ENCODE assay signal across 1 cellular context in the genomic region with DNA sequence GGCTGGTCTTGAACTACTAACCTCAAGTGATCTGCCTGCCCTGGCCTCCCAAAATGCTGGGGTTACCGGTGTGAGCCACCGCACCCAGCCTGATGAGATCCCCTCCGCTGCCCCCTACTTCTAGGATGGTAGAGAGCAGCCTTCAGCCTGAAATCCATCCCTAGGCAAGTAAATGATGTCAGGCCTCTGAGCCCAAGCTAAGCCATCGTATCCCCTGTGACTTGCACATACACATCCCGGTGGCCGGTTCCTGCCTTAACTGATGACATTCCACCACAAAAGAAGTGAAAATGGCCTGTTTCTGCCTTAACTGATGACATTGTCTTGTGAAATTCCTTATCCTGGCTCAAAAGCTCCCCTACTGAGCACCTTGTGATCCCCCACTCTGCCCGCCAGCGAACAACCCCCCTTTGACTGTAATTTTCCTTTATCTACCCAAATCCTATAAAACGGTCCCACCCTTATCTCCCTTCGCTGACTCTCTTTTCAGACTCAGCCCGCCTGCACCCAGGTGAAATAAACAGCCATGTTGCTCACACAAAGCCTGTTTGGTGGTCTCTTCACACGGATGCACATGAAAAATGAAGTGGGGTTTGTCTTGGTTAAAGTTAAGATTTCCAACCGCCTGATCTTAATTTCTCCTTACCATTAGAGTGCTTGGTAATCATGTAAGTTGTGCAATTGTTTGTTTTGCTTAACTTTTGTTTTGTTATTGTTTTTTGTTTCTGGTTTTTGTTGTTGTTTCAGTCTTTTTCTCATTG.
A peak's percentile ranks its signal among the peaks of the same experiment; 100 is the strongest.
TF ChIP-seq lines count a peak whose summit lies in the region.

No MANE protein-coding gene starts in this region.

TF ChIP-seq in K562, 482 proteins besides CTCF, POLR2A, EP300 and RAD21:
- TF ChIP-seq CEBPB (tag; IDR thresholded peaks at IDR 0.05), result peak; percentile 61
